ENCODE assay signal across 28 cellular contexts in the genomic region with DNA sequence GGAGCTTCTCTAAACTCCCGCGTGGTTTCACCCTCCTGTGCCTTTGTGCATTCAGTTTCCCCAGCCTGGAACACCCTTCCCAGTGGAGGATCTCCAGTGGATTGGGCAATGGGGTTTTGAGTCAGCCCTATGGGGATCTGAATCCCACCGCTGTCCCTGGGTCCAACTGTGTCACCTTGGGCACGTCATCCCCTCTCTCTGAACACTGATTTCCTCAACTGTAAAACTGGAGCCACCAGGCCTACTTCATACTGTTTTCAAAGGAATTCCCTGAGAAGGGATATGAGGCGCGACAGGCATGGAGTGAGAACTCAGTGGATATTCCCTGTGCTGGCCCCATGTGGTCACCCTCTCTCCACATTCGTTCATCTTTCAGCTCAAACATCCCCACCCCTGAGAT. TPM values are rescaled to one million over a fixed set of nuclear protein-coding genes. Genes with fewer than 3 reads are reported as not detected.
"Had no signal": no experiment of that assay in that cellular context is flagged by ENCODE, and none has a peak within 500 bp of the region (broad histone marks: within the 10 kb centered on the region; RNA-seq: fewer than 3 reads in every experiment).

No MANE protein-coding gene starts in this region.

- H3K4me3 ChIP-seq: body of pancreas, breast epithelium, K562 had no signal

- DNase-seq: activated CD4-positive, alpha-beta T cell treated with anti-CD3 and anti-CD28 coated beads for 36 hours; activated CD4-positive, alpha-beta T cell treated with anti-CD3 and anti-CD28 coated beads, Interleukin-2, amount 10 ng/mL, durations not matched to agents 7 days and 5 days; activated CD4-positive, alpha-beta T cell treated with anti-CD3 and anti-CD28 coated beads, Interleukin-2, amount 50 U/mL, for 48 hours; activated CD8-positive, alpha-beta T cell treated with anti-CD3 and anti-CD28 coated beads, Interleukin-2, amount 10 ng/mL, durations not matched to agents 7 days and 5 days; activated gamma-delta T cell; activated naive CD4-positive, alpha-beta T cell treated with Interleukin-2 at 50 U/mL for 16 hours; activated naive CD8-positive, alpha-beta T cell treated with anti-CD3 and anti-CD28 coated beads, Interleukin-2, amount 10 ng/mL, durations not matched to agents 7 days and 5 days; activated T-cell treated with anti-CD3 and anti-CD28 coated beads, Interleukin-2, amount 50 U/mL, for 24 hours; body of pancreas; NCI-H1092 treated with DMSO at 0.1 percent for 48 hours; NCI-H146; NCI-H187; NCI-H2029 treated with DMSO at 0.1 percent for 48 hours; NCI-H2107; NCI-H2171; NCI-H2227 treated with DMSO at 0.1 percent for 48 hours; NCI-H446; NCI-H524; SW 1271; T-helper 1 cell; T1000 had no signal

- ATAC-seq: activated CD4-positive, alpha-beta T cell treated with anti-CD3 and anti-CD28 coated beads for 36 hours; activated CD4-positive, CD25-positive, alpha-beta regulatory T cell treated with anti-CD3 and anti-CD28 coated beads, Interleukin-2, amount 50 U/mL, for 24 hours; activated CD8-positive, alpha-beta T cell treated with anti-CD3 and anti-CD28 coated beads, Interleukin-2, amount 10 ng/mL, durations not matched to agents 7 days and 5 days; body of pancreas; K562; Panc1 had no signal

- H3K36me3 Mint-ChIP-seq: activated naive CD4-positive, alpha-beta T cell treated with anti-CD3 and anti-CD28 coated beads, Interleukin-2, amount 50 U/mL, for 24 hours; activated naive CD8-positive, alpha-beta T cell treated with anti-CD3 and anti-CD28 coated beads, Interleukin-2, amount 10 ng/mL, durations not matched to agents 7 days and 5 days; WTC11 had no signal

- H3K4me3 Mint-ChIP-seq: activated CD4-positive, alpha-beta T cell treated with anti-CD3 and anti-CD28 coated beads for 36 hours; activated CD4-positive, alpha-beta T cell treated with anti-CD3 and anti-CD28 coated beads, Interleukin-2, amount 10 ng/mL, durations not matched to agents 7 days and 5 days; activated CD8-positive, alpha-beta T cell treated with anti-CD3 and anti-CD28 coated beads, Interleukin-2, amount 10 ng/mL, durations not matched to agents 7 days and 5 days; activated naive CD4-positive, alpha-beta T cell treated with anti-CD3 and anti-CD28 coated beads, Interleukin-2, amount 50 U/mL, for 24 hours; activated naive CD8-positive, alpha-beta T cell treated with anti-CD3 and anti-CD28 coated beads, Interleukin-2, amount 10 ng/mL, durations not matched to agents 7 days and 5 days; activated T-cell treated with anti-CD3 and anti-CD28 coated beads, Interleukin-2, amount 50 U/mL, for 24 hours; WTC11 had no signal

- H3K4me1 ChIP-seq: body of pancreas, breast epithelium had no signal

- H3K4me1 Mint-ChIP-seq: activated CD4-positive, alpha-beta T cell treated with anti-CD3 and anti-CD28 coated beads for 36 hours; activated CD4-positive, alpha-beta T cell treated with anti-CD3 and anti-CD28 coated beads, Interleukin-2, amount 10 ng/mL, durations not matched to agents 7 days and 5 days; activated naive CD4-positive, alpha-beta T cell treated with anti-CD3 and anti-CD28 coated beads, Interleukin-2, amount 50 U/mL, for 24 hours; activated naive CD8-positive, alpha-beta T cell treated with anti-CD3 and anti-CD28 coated beads, Interleukin-2, amount 10 ng/mL, durations not matched to agents 7 days and 5 days had no signal

- H3K36me3 ChIP-seq: breast epithelium had no signal

- H3K27me3 Mint-ChIP-seq: activated CD4-positive, alpha-beta T cell treated with anti-CD3 and anti-CD28 coated beads, Interleukin-2, amount 10 ng/mL, durations not matched to agents 7 days and 5 days had no signal

- H3K27ac ChIP-seq: body of pancreas, breast epithelium had no signal

- H3K9me3 ChIP-seq: body of pancreas, breast epithelium had no signal

- H3K27ac Mint-ChIP-seq: activated CD4-positive, alpha-beta T cell treated with anti-CD3 and anti-CD28 coated beads for 36 hours; activated CD4-positive, alpha-beta T cell treated with anti-CD3 and anti-CD28 coated beads, Interleukin-2, amount 10 ng/mL, durations not matched to agents 7 days and 5 days; activated CD8-positive, alpha-beta T cell treated with anti-CD3 and anti-CD28 coated beads, Interleukin-2, amount 10 ng/mL, durations not matched to agents 7 days and 5 days; activated naive CD4-positive, alpha-beta T cell treated with anti-CD3 and anti-CD28 coated beads, Interleukin-2, amount 50 U/mL, for 24 hours; activated naive CD8-positive, alpha-beta T cell treated with anti-CD3 and anti-CD28 coated beads, Interleukin-2, amount 10 ng/mL, durations not matched to agents 7 days and 5 days; activated T-cell treated with anti-CD3 and anti-CD28 coated beads, Interleukin-2, amount 50 U/mL, for 24 hours; activated T-helper 2 cell treated with anti-CD3 and anti-CD28 coated beads, Interferon-gamma antibody, Interleukin-2, Interleukin-4, amounts not matched to agents 10 μg/mL and 5 μg/mL and 100 μg/mL, durations not matched to agents 14 hours and 24 hours and 36 hours; WTC11 had no signal

- H3K9me3 Mint-ChIP-seq: activated CD4-positive, alpha-beta T cell treated with anti-CD3 and anti-CD28 coated beads, Interleukin-2, amount 10 ng/mL, durations not matched to agents 7 days and 5 days; activated naive CD4-positive, alpha-beta T cell treated with anti-CD3 and anti-CD28 coated beads, Interleukin-2, amount 50 U/mL, for 24 hours; activated naive CD8-positive, alpha-beta T cell treated with anti-CD3 and anti-CD28 coated beads, Interleukin-2, amount 10 ng/mL, durations not matched to agents 7 days and 5 days; activated T-cell treated with anti-CD3 and anti-CD28 coated beads, Interleukin-2, amount 50 U/mL, for 24 hours; activated T-helper 2 cell treated with anti-CD3 and anti-CD28 coated beads, Interferon-gamma antibody, Interleukin-2, Interleukin-4, amounts not matched to agents 10 μg/mL and 5 μg/mL and 100 μg/mL, durations not matched to agents 14 hours and 24 hours and 36 hours; WTC11 had no signal

- H3K27me3 ChIP-seq: body of pancreas, breast epithelium had no signal

RNA-seq across cellular contexts. Expression of gene MAFB, which starts 25.7 kb away (rescaled TPM):
- total RNA-seq: activated CD4-positive, alpha-beta T cell treated with anti-CD3 and anti-CD28 coated beads for 36 hours; activated CD4-positive, alpha-beta T cell treated with anti-CD3 and anti-CD28 coated beads, Interleukin-2, amount 10 ng/mL, durations not matched to agents 7 days and 5 days had no signal
- polyA plus RNA-seq: K562 had no signal
